28 cellular contexts compared by ENCODE assay signal in genomic region chr7:112942981-112943380, GRCh38.
"Had no signal": no experiment of that assay in that cellular context is flagged by ENCODE, and none has a peak within 500 bp of the region (broad histone marks: within the 10 kb centered on the region; RNA-seq: fewer than 3 reads in every experiment).

No MANE protein-coding gene starts in this region.

- DNase-seq: heart right ventricle; hippocampal formation; kidney; left colon; mesendoderm; naive thymus-derived CD4-positive, alpha-beta T cell; ovary; retina; right cardiac atrium; sigmoid colon; small intestine; stimulated activated CD4-positive, alpha-beta T cell treated with anti-CD3 and anti-CD28 coated beads, Interleukin-1b, Interleukin-23, amount 100 ng/mL, for 48 hours; stimulated activated CD4-positive, alpha-beta T cell treated with anti-CD3 and anti-CD28 coated beads, Interleukin-2, amount 100 ng/mL, for 48 hours; stimulated activated CD4-positive, alpha-beta T cell treated with anti-CD3 and anti-CD28 coated beads, Interleukin-4, amount 100 ng/mL, for 4 hours; stimulated activated CD8-positive, alpha-beta memory T cell treated with anti-CD3 and anti-CD28 coated beads, Interleukin-4, amount 100 ng/mL, for 48 hours; stimulated activated naive CD4-positive, alpha-beta T cell treated with Interleukin-2 at 50 U/mL for 16 hours; stimulated activated naive CD8-positive, alpha-beta T cell treated with anti-CD3 and anti-CD28 coated beads, Interleukin-15, amount 100 ng/mL, for 72 hours; substantia nigra; testis; thyroid gland; transverse colon had no signal

- H3K9me3 ChIP-seq: heart right ventricle, left lung, ovary, sigmoid colon, testis, thyroid gland, transverse colon, vagina had no signal

- ATAC-seq: heart right ventricle; left colon; left lung; naive thymus-derived CD4-positive, alpha-beta T cell; natural killer cell treated with Interleukin-12 subunit alpha and Interleukin-12 subunit beta and Interleukin-15 and Interleukin-18, amount 100 ng/mL, for 72 hours; right cardiac atrium; stimulated activated memory B cell treated with anti-CD40 and anti-IgM and Interleukin-4, amounts not matched to agents 10 μg/mL and 1 μg/mL and 100 μg/mL, for 72 hours; stimulated activated naive CD8-positive, alpha-beta T cell treated with anti-CD3 and anti-CD28 coated beads, Interleukin-15, amount 100 ng/mL, for 72 hours had no signal

- H3K27me3 ChIP-seq: left lung, ovary, sigmoid colon, testis, thyroid gland, vagina had no signal

- FAIRE-seq: kidney, small intestine had no signal

- H3K4me3 ChIP-seq: heart right ventricle, left lung, lung, ovary, sigmoid colon, testis, thyroid gland, transverse colon, vagina had no signal

- H3K27ac ChIP-seq: heart right ventricle, left lung, ovary, sigmoid colon, testis, thyroid gland, transverse colon, vagina had no signal

- H3K9me3 Mint-ChIP-seq: mesothelial cell of epicardium; stimulated activated memory B cell treated with anti-CD40 and anti-IgM and Interleukin-4, amounts not matched to agents 10 μg/mL and 1 μg/mL and 100 μg/mL, for 72 hours; stimulated activated naive CD8-positive, alpha-beta T cell treated with anti-CD3 and anti-CD28 coated beads, Interleukin-15, amount 100 ng/mL, for 72 hours had no signal

- H3K36me3 Mint-ChIP-seq: mesothelial cell of epicardium; naive thymus-derived CD4-positive, alpha-beta T cell; natural killer cell treated with Interleukin-12 subunit alpha and Interleukin-12 subunit beta and Interleukin-15 and Interleukin-18, amount 100 ng/mL, for 72 hours; stimulated activated memory B cell treated with anti-CD40 and anti-IgM and Interleukin-4, amounts not matched to agents 10 μg/mL and 1 μg/mL and 100 μg/mL, for 72 hours had no signal

- H3K4me3 Mint-ChIP-seq: mesothelial cell of epicardium; natural killer cell treated with Interleukin-12 subunit alpha and Interleukin-12 subunit beta and Interleukin-15 and Interleukin-18, amount 100 ng/mL, for 72 hours; stimulated activated memory B cell treated with anti-CD40 and anti-IgM and Interleukin-4, amounts not matched to agents 10 μg/mL and 1 μg/mL and 100 μg/mL, for 72 hours; stimulated activated naive CD8-positive, alpha-beta T cell treated with anti-CD3 and anti-CD28 coated beads, Interleukin-15, amount 100 ng/mL, for 72 hours had no signal

- H3K27ac Mint-ChIP-seq: naive thymus-derived CD4-positive, alpha-beta T cell; natural killer cell treated with Interleukin-12 subunit alpha and Interleukin-12 subunit beta and Interleukin-15 and Interleukin-18, amount 100 ng/mL, for 72 hours; progenitor cell of endocrine pancreas; stimulated activated memory B cell treated with anti-CD40 and anti-IgM and Interleukin-4, amounts not matched to agents 10 μg/mL and 1 μg/mL and 100 μg/mL, for 72 hours; stimulated activated naive CD8-positive, alpha-beta T cell treated with anti-CD3 and anti-CD28 coated beads, Interleukin-15, amount 100 ng/mL, for 72 hours had no signal

- H3K27me3 Mint-ChIP-seq: stimulated activated memory B cell treated with anti-CD40 and anti-IgM and Interleukin-4, amounts not matched to agents 10 μg/mL and 1 μg/mL and 100 μg/mL, for 72 hours had no signal

- H3K36me3 ChIP-seq: heart right ventricle, left lung, ovary, sigmoid colon, thyroid gland, transverse colon, vagina had no signal
